In genomic region chr4:169137555-169137920, GRCh38 we compare ENCODE assay signal across 20 cellular contexts.
DNase-seq lines count a peak whose midpoint lies in the region; ATAC-seq and TF ChIP-seq lines count a peak whose summit lies in the region.
"Had no signal": no experiment of that assay in that cellular context is flagged by ENCODE, and none has a peak within 500 bp of the region (broad histone marks: within the 10 kb centered on the region; RNA-seq: fewer than 3 reads in every experiment).

No MANE protein-coding gene starts in this region.

- H3K4me1 ChIP-seq in breast epithelium (peaks cover 0 to 7% of the 10 kb centered on the region in 2 donors), mammary epithelial cell (ENCODE audit: insufficient read depth, low read length) (no peaks in the 10 kb centered on the region), A673 (ENCODE audit: insufficient read depth, low read length, poor library complexity, severe bottlenecking) (peaks cover 10% of the 10 kb centered on the region), gastrocnemius medialis (peaks cover 23 to 29% of the 10 kb centered on the region in 2 donors)
- H3K4me1 ChIP-seq: BE2C, BLaER1, Caco-2 had no signal

- no peak overlapping the region for H2AFZ ChIP-seq in mammary epithelial cell (ENCODE audit: low read depth, low read length)

- H3K27me3 ChIP-seq in breast epithelium (no peaks in the 10 kb centered on the region), mammary epithelial cell (ENCODE audit: insufficient read depth, low read length) (no peaks in the 10 kb centered on the region), A673 (replicated peaks; ENCODE audit: insufficient read depth, low read depth, low read length, poor library complexity) (no peaks in the 10 kb centered on the region), gastrocnemius medialis (no peaks in the 10 kb centered on the region)
- H3K27me3 ChIP-seq: BE2C, BLaER1 had no signal

- no peak for TF ChIP-seq CTCF in breast epithelium (IDR thresholded peaks at IDR 0.05)
- TF ChIP-seq CTCF in mammary epithelial cell (conservative IDR thresholded peaks at IDR 0.05 in 1 of 2, IDR thresholded peaks at IDR 0.05 in 1 of 2; ENCODE audit: extremely low read depth in 1 of 2, insufficient read depth in 1 of 2, low read depth in 1 of 2, low read length in 2 of 2), result no peak
- no peak for TF ChIP-seq CTCF in A673 (conservative IDR thresholded peaks at IDR 0.05; ENCODE audit: low read depth, low read length)
- TF ChIP-seq CTCF in gastrocnemius medialis (IDR thresholded peaks at IDR 0.05 in 4 of 5, conservative IDR thresholded peaks at IDR 0.05 in 1 of 5), result no peak

- H3K9me3 ChIP-seq in breast epithelium, result no peaks in the 10 kb centered on the region
- H3K9me3 ChIP-seq in mammary epithelial cell (replicated peaks; ENCODE audit: insufficient read depth, low read length), result no peaks in the 10 kb centered on the region
- H3K9me3 ChIP-seq in A673 (ENCODE audit: low read depth, low read length, poor library complexity, severe bottlenecking), result no peaks in the 10 kb centered on the region
- H3K9me3 ChIP-seq in gastrocnemius medialis, result no peaks in the 10 kb centered on the region
- H3K9me3 ChIP-seq: A549, BE2C, BLaER1, Caco-2 had no signal

- no peaks in the 10 kb centered on the region for H3K79me2 ChIP-seq in mammary epithelial cell (ENCODE audit: insufficient read depth, low read length)

- BruUV-seq in mammary epithelial cell (replicated peaks; lab: Mats Ljungman, UMichigan) (no TSS peak), A673 (replicated peaks; lab: Mats Ljungman, UMichigan) (no TSS peak)

- CTCF ChIA-PET in mammary epithelial cell (lab: Charles Lee; ENCODE audit: low non-redundant PET), result no interaction called here
- CTCF ChIA-PET in A673 (lab: Charles Lee), result no interaction called here

- H3K4me3 ChIP-seq in breast epithelium (no peak overlapping the region), mammary epithelial cell (replicated peaks in 1 of 3; ENCODE audit: insufficient read depth in 1 of 3, low read depth in 2 of 3, low read length in 3 of 3) (no peak overlapping the region), A673 (ENCODE audit: low read depth, low read length, poor library complexity, severe bottlenecking) (no peak overlapping the region), gastrocnemius medialis (no peak overlapping the region)
- H3K4me3 ChIP-seq: A549, BLaER1 had no signal

- ATAC-seq in gastrocnemius medialis (no peak), HG03520 (IDR thresholded peaks at IDR 0.05; ENCODE audit: unreplicated experiment) (no peak)
- ATAC-seq: A549 had no signal

- TF ChIP-seq POLR2A in breast epithelium (IDR thresholded peaks at IDR 0.05) (no peak), gastrocnemius medialis (IDR thresholded peaks at IDR 0.05) (no peak)

- DNase-seq in breast epithelium (ENCODE audit: low spot score in 2 of 2) (no peak), mammary epithelial cell (no peak), A673 (ENCODE audit: low spot score) (peak; percentile 9), dermis blood vessel endothelial cell (peak; percentile 53), gastrocnemius medialis (no peak), HPDE6-E6E7 (ENCODE audit: extremely low spot score) (no peak), NCI-H1048 (lab: John Stamatoyannopoulos, UW) (no peak)
- DNase-seq: ACHN; BE2C; C1 segment of cervical spinal cord; Caco-2; Calu3; CD4-positive, alpha-beta memory T cell; CD4-positive, CD25-positive, alpha-beta regulatory T cell; DMS79 treated with DMSO at 0.1 percent for 48 hours; GF-D8 had no signal

- H3K27ac ChIP-seq in breast epithelium, result peak overlapping the region; percentile 29 to 56
- no peak overlapping the region for H3K27ac ChIP-seq in mammary epithelial cell (ENCODE audit: insufficient read depth, low read depth, low read length)
- peak overlapping the region; percentile 2 for H3K27ac ChIP-seq in A673 (ENCODE audit: low read depth, low read length, poor library complexity, severe bottlenecking)
- peak overlapping the region in 3 of 4 donors; percentile 12 to 36 (median 27) for H3K27ac ChIP-seq in gastrocnemius medialis
- H3K27ac ChIP-seq: 22Rv1, A549, BLaER1 had no signal

- WGBS in mammary epithelial cell (ENCODE audit: low coverage, missing lambda C conversion rate), result 81% methylated on average over 2 of the region's 2 CpGs

- dilution Hi-C loops in mammary epithelial cell (cut with HindIII; ENCODE audit: low sequenced_read_pairs), result no loop called here

- POLR2A ChIA-PET in A673 (lab: Charles Lee; ENCODE audit: low non-redundant PET), result no interaction called here

- H3K4me2 ChIP-seq in mammary epithelial cell (ENCODE audit: insufficient read depth, low read depth, low read length), result no peak overlapping the region
- H3K4me2 ChIP-seq: A549, BLaER1 had no signal

- in situ Hi-C loops in mammary epithelial cell (cut with MboI; ENCODE audit: low sequenced_read_pairs in 2 of 2), result no loop called here
- in situ Hi-C loops in gastrocnemius medialis (cut with MboI; ENCODE audit: low sequenced_read_pairs in 4 of 4), result no loop called here

- no peaks in the 10 kb centered on the region for H3K36me3 ChIP-seq in breast epithelium
- peaks cover 11% of the 10 kb centered on the region for H3K36me3 ChIP-seq in mammary epithelial cell (ENCODE audit: insufficient read depth, low read length)
- H3K36me3 ChIP-seq in A673 (ENCODE audit: insufficient read depth, low read length, poor library complexity, severe bottlenecking), result no peaks in the 10 kb centered on the region
- peaks cover 0 to 17% of the 10 kb centered on the region in 2 donors for H3K36me3 ChIP-seq in gastrocnemius medialis

- intact Hi-C loops in breast epithelium (cut with DNase I; ENCODE audit: low total_unique reads), result no loop called here
- intact Hi-C loops in mammary epithelial cell (cut with micrococcal nuclease), result no loop called here
- intact Hi-C loops in A673 (cut with micrococcal nuclease; ENCODE audit: unreplicated experiment), result no loop called here
- intact Hi-C loops in gastrocnemius medialis (cut with DNase I; ENCODE audit: low total_unique reads), result no loop called here

- H4K20me1 ChIP-seq in mammary epithelial cell (ENCODE audit: insufficient read depth, low read length), result peaks cover 2% of the 10 kb centered on the region
- H4K20me1 ChIP-seq: BLaER1 had no signal

- no peak overlapping the region for H3K9ac ChIP-seq in mammary epithelial cell (ENCODE audit: insufficient read depth, low read length)
- H3K9ac ChIP-seq: BLaER1 had no signal

Comparison
In these comparisons a context has a peak if more than half of its experiments do, and no peak if none do; other contexts are left out.
1. DNase-seq: peak in A673 (single experiment) and dermis blood vessel endothelial cell (single experiment); none in breast epithelium (0 of 2), mammary epithelial cell (single experiment), gastrocnemius medialis (0 of 2), HPDE6-E6E7 (single experiment) and NCI-H1048 (single experiment).